8 cellular contexts compared by ENCODE assay signal in the genomic region with DNA sequence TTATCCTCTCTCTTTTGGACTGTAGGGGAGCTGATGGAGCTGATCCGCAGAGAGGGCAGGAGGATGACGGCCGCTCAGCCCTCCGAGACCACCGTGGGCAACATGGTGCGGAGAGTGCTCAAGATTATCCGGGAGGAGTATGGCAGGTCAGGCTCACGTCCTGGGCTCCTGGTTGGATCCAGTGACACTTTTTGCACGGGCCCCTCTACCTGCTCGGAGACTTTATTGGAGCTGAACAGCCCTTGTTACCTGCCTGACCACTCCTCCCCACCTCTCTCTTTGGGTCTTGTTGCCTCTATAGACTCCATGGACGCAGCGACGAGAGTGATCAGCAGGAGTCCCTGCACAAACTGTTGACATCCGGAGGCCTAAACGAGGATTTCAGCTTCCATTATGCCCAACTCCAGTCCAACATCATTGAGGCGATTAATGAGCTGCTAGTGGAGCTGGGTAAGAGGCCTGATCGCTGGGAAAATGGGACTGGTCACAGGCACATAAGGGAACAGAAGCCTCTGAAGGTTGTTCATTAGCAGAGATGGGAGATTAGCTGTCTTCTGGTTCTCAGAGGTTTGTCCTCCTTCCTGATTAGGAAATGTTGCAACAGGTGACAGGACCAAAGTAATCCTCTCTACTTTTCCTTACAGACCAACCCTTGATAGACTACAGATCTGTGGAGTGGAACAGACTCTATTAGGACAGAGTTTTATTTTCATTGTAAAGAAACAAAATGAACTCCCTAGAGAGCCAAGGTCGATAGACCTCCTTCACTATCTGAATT. TPM values are rescaled to one million over a fixed set of nuclear protein-coding genes. Genes with fewer than 3 reads are reported as not detected.
A peak's percentile ranks its signal among the peaks of the same experiment; 100 is the strongest.
DNase-seq lines count a peak whose midpoint lies in the region; ATAC-seq and TF ChIP-seq lines count a peak whose summit lies in the region.

No MANE protein-coding gene starts in this region.

- H3K4me1 ChIP-seq in lower lobe of right lung, result peaks cover 20% of the 10 kb centered on the region
- H3K4me1 ChIP-seq in uterus, result peaks cover 8 to 11% of the 10 kb centered on the region in 2 donors

- no peaks in the 10 kb centered on the region for H3K27me3 ChIP-seq in lower lobe of right lung (ENCODE audit: low read depth)
- no peaks in the 10 kb centered on the region for H3K27me3 ChIP-seq in uterus

- H3K27ac ChIP-seq in lower lobe of right lung (peak overlapping the region; percentile 90), uterus (peak overlapping the region; percentile 81 to 82)

- intact Hi-C loops in lower lobe of right lung (cut with DNase I) (no loop called here), uterus (cut with DNase I; ENCODE audit: low total_unique reads) (no loop called here)

- TF ChIP-seq POLR2A in uterus (IDR thresholded peaks at IDR 0.05), result no peak

- in situ Hi-C loops in astrocyte of the spinal cord (cut with HindIII; ENCODE audit: low sequenced_read_pairs), result no loop called here
- in situ Hi-C loops in GM13977 (cut with MboI; ENCODE audit: low pct_unique_long_range_greater_than_20kb, low sequenced_read_pairs, unreplicated experiment), result no loop called here

- ATAC-seq in HG03025 (IDR thresholded peaks at IDR 0.05; ENCODE audit: low FRiP score, unreplicated experiment) (peak; percentile 3), lower lobe of right lung (peak in 1 of 2 donors; percentile 10)

- no peak for DNase-seq in AG09309 (ENCODE audit: low read depth)
- DNase-seq in astrocyte of the spinal cord (ENCODE audit: low read depth, low spot score), result no peak
- no peak for DNase-seq in lower lobe of right lung
- DNase-seq in uterus, result no peak
- DNase-seq in GM20000 (ENCODE audit: low spot score), result no peak
- DNase-seq in GM13977 (ENCODE audit: low spot score), result no peak
- DNase-seq in AML-193 (lab: John Stamatoyannopoulos, UW), result no peak

- H3K4me3 ChIP-seq in AG09309 (ENCODE audit: control insufficient read depth, low read depth, low read length) (peak overlapping the region; percentile 87), astrocyte of the spinal cord (ENCODE audit: low read depth, low read length) (peak overlapping the region; percentile 64), lower lobe of right lung (peak overlapping the region; percentile 96), uterus (peak overlapping the region; percentile 80 to 98)

- H3K9me3 ChIP-seq in lower lobe of right lung, result no peaks in the 10 kb centered on the region
- no peaks in the 10 kb centered on the region for H3K9me3 ChIP-seq in uterus

- H3K36me3 ChIP-seq in lower lobe of right lung (peaks cover 42% of the 10 kb centered on the region), uterus (no peaks in the 10 kb centered on the region)

- TF ChIP-seq CTCF in AG09309 (IDR thresholded peaks at IDR 0.05; ENCODE audit: control insufficient read depth, insufficient read depth, low read depth, low read length, missing control alignments) (no peak), astrocyte of the spinal cord (IDR thresholded peaks at IDR 0.05; ENCODE audit: low read depth, low read length) (no peak), lower lobe of right lung (IDR thresholded peaks at IDR 0.05) (no peak), uterus (IDR thresholded peaks at IDR 0.05) (no peak), GM20000 (IDR thresholded peaks at IDR 0.05; ENCODE audit: extremely low read depth, missing control alignments) (no peak), GM13977 (IDR thresholded peaks at IDR 0.05; ENCODE audit: extremely low read depth, insufficient read depth, missing control alignments) (no peak)

RNA-seq across cellular contexts. Expression of gene EIF2B2, which starts 0.7 kb away (rescaled TPM):
- total RNA-seq in lower lobe of right lung, result 30.4 TPM
- total RNA-seq in uterus, result 10 to 100 TPM; 27.3 to 41.9 (median 35.5) TPM

RNA-seq across cellular contexts. Expression of gene MLH3, which starts 47.8 kb away (rescaled TPM):
- total RNA-seq in lower lobe of right lung (27.2 TPM), uterus (10 to 100 TPM; 16.4 to 83.4 (median 50.1) TPM)

RNA-seq across cellular contexts. Expression of gene PGF, which starts 48.0 kb away (rescaled TPM):
- 3.0 TPM for total RNA-seq in lower lobe of right lung
- 10 to 100 TPM in 2 of 4 donors, 1 to 10 TPM in 2; 2.7 to 32.4 (median 15.4) TPM for total RNA-seq in uterus
